ENCODE assay signal across 8 cellular contexts in the genomic region with DNA sequence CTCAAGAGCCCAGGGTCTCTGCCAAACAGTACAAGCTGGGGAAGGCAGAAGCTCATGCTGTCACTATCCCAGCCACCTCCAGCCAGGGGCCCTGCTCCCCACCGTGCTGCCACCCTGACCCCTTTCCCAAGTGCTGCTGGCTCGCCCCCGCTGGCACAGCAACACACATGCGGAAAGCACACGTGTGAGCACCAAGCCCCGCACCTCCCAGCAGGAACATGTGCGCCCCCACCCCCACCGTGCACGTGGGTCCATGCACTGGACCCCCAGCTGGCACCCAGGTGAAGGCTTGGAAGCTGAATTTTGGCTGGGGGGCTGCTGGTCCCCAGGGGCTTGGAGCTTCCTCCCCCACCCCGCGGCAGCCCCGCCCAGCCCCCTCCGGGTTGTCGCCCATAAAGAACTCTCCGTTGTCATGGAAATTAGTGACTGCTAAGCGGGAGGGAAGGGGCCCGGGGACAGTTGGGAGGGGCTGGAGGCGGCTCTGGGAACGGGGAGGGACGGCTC. TPM values are rescaled to one million over a fixed set of nuclear protein-coding genes. Genes with fewer than 3 reads are reported as not detected.
DNase-seq lines count a peak whose midpoint lies in the region; ATAC-seq lines count a peak whose summit lies in the region.

No MANE protein-coding gene starts in this region.

- DNase-seq in activated naive CD4-positive, alpha-beta T cell treated with anti-CD3 and anti-CD28 coated beads, Interleukin-2, amount 50 U/mL, for 16 hours, result peak; percentile 14
- no peak for DNase-seq in activated naive CD4-positive, alpha-beta T cell treated with Interleukin-2 at 50 U/mL for 16 hours
- DNase-seq in SK-N-MC (ENCODE audit: low read depth, low spot score) (no peak), epidermal melanocyte (ENCODE audit: insufficient read length, low spot score) (no peak)

- H3K9ac ChIP-seq in SK-N-MC (ENCODE audit: insufficient read length), result no peak overlapping the region

- H3K9me3 ChIP-seq in SK-N-MC (ENCODE audit: low read depth, low read length), result no peaks in the 10 kb centered on the region
- no peaks in the 10 kb centered on the region for H3K9me3 ChIP-seq in thymus (ENCODE audit: control insufficient read depth)

- H3K27me3 ChIP-seq in thymus (ENCODE audit: control insufficient read depth, insufficient read depth), result peaks cover 22% of the 10 kb centered on the region

- H3K36me3 ChIP-seq in SK-N-MC (ENCODE audit: insufficient read depth, low read length) (no peaks in the 10 kb centered on the region), thymus (ENCODE audit: control insufficient read depth, insufficient read depth) (no peaks in the 10 kb centered on the region)

- no peak for ATAC-seq in HG03565 (IDR thresholded peaks at IDR 0.05; ENCODE audit: unreplicated experiment)
- no peak for ATAC-seq in HG02571 (IDR thresholded peaks at IDR 0.05; ENCODE audit: unreplicated experiment)

- H3K4me3 ChIP-seq in SK-N-MC (peak overlapping the region; percentile 71), iPS-11a (ENCODE audit: low read depth, low read length) (peak overlapping the region; percentile 61), thymus (ENCODE audit: low read length) (peak overlapping the region; percentile 45)

- peaks cover 10% of the 10 kb centered on the region for H3K4me1 ChIP-seq in thymus (ENCODE audit: control insufficient read depth, insufficient read depth, low read length)

- H3K27ac ChIP-seq in SK-N-MC, result no peak overlapping the region
- no peak overlapping the region for H3K27ac ChIP-seq in thymus (ENCODE audit: low read depth)

- whole genome bisulfite sequencing in thymus, result 4% methylated on average over 20 of the region's 20 CpGs

RNA-seq across cellular contexts. Expression of gene CAMKV, which starts 0.7 kb away (rescaled TPM):
- 0.23 TPM for polyA plus RNA-seq in thymus

RNA-seq across cellular contexts. Expression of gene TRAIP, which starts 12.6 kb away (rescaled TPM):
- 2.4 TPM for polyA plus RNA-seq in thymus

RNA-seq across cellular contexts. Expression of gene MST1R, which starts 34.7 kb away (rescaled TPM):
- 25.3 TPM for polyA plus RNA-seq in thymus

RNA-seq across cellular contexts. Expression of gene UBA7, which starts 55.2 kb away (rescaled TPM):
- polyA plus RNA-seq in thymus, result 85.7 TPM
